ENCODE assay signal across 16 cellular contexts in the genomic region with DNA sequence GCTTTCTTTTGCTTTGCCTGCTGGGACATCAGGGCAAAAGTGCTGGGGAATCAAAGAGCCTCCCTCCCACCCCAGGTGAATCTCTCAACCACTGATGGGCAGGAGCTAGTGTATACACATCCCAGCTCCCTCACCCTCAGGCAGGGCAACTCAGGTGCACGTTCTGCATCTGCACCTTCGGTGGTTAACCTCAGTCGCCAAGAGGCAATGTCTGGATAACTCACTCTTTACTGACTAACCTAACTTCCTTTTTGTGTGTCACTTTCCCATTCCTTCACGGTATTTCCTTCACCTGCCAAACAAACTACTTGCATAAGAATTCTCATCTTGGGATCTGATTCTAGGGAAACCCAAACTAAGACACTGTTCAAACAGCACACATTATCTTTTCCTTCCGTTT. TPM values are rescaled to one million over a fixed set of nuclear protein-coding genes. Genes with fewer than 3 reads are reported as not detected.
DNase-seq lines count a peak whose midpoint lies in the region; ATAC-seq and TF ChIP-seq lines count a peak whose summit lies in the region.
"Had no signal": no experiment of that assay in that cellular context is flagged by ENCODE, and none has a peak within 500 bp of the region (broad histone marks: within the 10 kb centered on the region; RNA-seq: fewer than 3 reads in every experiment).

No MANE protein-coding gene starts in this region.

- intact Hi-C loops in esophagus muscularis mucosa (cut with DNase I), result no loop called here

- TF ChIP-seq CTCF in epithelial cell of esophagus (IDR thresholded peaks at IDR 0.05; ENCODE audit: insufficient read depth, low read depth, low read length, missing control alignments) (no peak), esophagus muscularis mucosa (IDR thresholded peaks at IDR 0.05) (no peak)

- H3K36me3 ChIP-seq in esophagus muscularis mucosa, result no peaks in the 10 kb centered on the region

- H3K27me3 Mint-ChIP-seq in stimulated activated naive CD8-positive, alpha-beta T cell treated with anti-CD3 and anti-CD28 coated beads, Interleukin-15, amount 100 ng/mL, for 72 hours, result peaks cover 64% of the 10 kb centered on the region

- H3K27me3 ChIP-seq in esophagus muscularis mucosa, result peaks cover 0 to 60% (median 3%) of the 10 kb centered on the region in 4 donors
- H3K27me3 ChIP-seq: BE2C had no signal

- no peaks in the 10 kb centered on the region for H3K9me3 ChIP-seq in esophagus muscularis mucosa
- H3K9me3 ChIP-seq: BE2C had no signal

- H3K27ac ChIP-seq in esophagus muscularis mucosa (replicated peaks in 1 of 4), result no peak overlapping the region
- H3K27ac ChIP-seq: C4-2B had no signal

- H3K4me3 Mint-ChIP-seq in stimulated activated naive CD8-positive, alpha-beta T cell treated with anti-CD3 and anti-CD28 coated beads, Interleukin-15, amount 100 ng/mL, for 72 hours, result no peak overlapping the region
- H3K4me3 Mint-ChIP-seq: CD4-positive, alpha-beta memory T cell; H9 had no signal

- peaks cover 9 to 22% (median 15%) of the 10 kb centered on the region in 4 donors for H3K4me1 ChIP-seq in esophagus muscularis mucosa

- ATAC-seq in stimulated activated naive CD8-positive, alpha-beta T cell treated with anti-CD3 and anti-CD28 coated beads, Interleukin-15, amount 100 ng/mL, for 72 hours, result no peak
- ATAC-seq in GM21423 (IDR thresholded peaks at IDR 0.05; ENCODE audit: unreplicated experiment) (no peak), GM21381 (IDR thresholded peaks at IDR 0.05; ENCODE audit: unreplicated experiment) (no peak)
- ATAC-seq: GM12878, HepG2 had no signal

- no peak overlapping the region for H3K4me3 ChIP-seq in Jurkat, Clone E6-1 (ENCODE audit: low read length)
- H3K4me3 ChIP-seq in epithelial cell of esophagus (ENCODE audit: low read length), result no peak overlapping the region
- no peak overlapping the region for H3K4me3 ChIP-seq in esophagus muscularis mucosa
- H3K4me3 ChIP-seq: GM12878 had no signal

- no peak overlapping the region for H3K27ac Mint-ChIP-seq in stimulated activated naive CD8-positive, alpha-beta T cell treated with anti-CD3 and anti-CD28 coated beads, Interleukin-15, amount 100 ng/mL, for 72 hours
- H3K27ac Mint-ChIP-seq: H9 had no signal

- no peak for TF ChIP-seq EP300 in esophagus muscularis mucosa (IDR thresholded peaks at IDR 0.05)

- DNase-seq in Jurkat, Clone E6-1 (ENCODE audit: low read depth, low spot score), result peak; percentile 23
- peak; percentile 71 for DNase-seq in epithelial cell of esophagus (ENCODE audit: low read depth)
- peak; percentile 58 for DNase-seq in kidney tubule cell (ENCODE audit: low spot score)
- DNase-seq in stimulated activated naive CD8-positive, alpha-beta T cell treated with anti-CD3 and anti-CD28 coated beads, Interleukin-15, amount 100 ng/mL, for 72 hours, result no peak
- DNase-seq in esophagus muscularis mucosa (ENCODE audit: extremely low spot score), result no peak
- DNase-seq: BE2C; CD4-positive, alpha-beta memory T cell; DMS79; GOT3; H9 had no signal

- 81% methylated on average over 5 of the region's 5 CpGs for WGBS in esophagus muscularis mucosa

- TF ChIP-seq POLR2A in esophagus muscularis mucosa (IDR thresholded peaks at IDR 0.05; ENCODE audit: low read depth), result no peak

- H3K9me3 Mint-ChIP-seq in stimulated activated naive CD8-positive, alpha-beta T cell treated with anti-CD3 and anti-CD28 coated beads, Interleukin-15, amount 100 ng/mL, for 72 hours, result no peaks in the 10 kb centered on the region

- H3K4me1 Mint-ChIP-seq in stimulated activated naive CD8-positive, alpha-beta T cell treated with anti-CD3 and anti-CD28 coated beads, Interleukin-15, amount 100 ng/mL, for 72 hours, result no peaks in the 10 kb centered on the region

RNA-seq across cellular contexts. Expression of gene CNTFR, which starts 26.3 kb away (rescaled TPM):
- polyA plus RNA-seq in Jurkat, Clone E6-1 (2012; ENCODE audit: insufficient read depth, insufficient read length), result 2.0 TPM
- 1 to 10 TPM; 1.2 to 3.8 (median 2.7) TPM for total RNA-seq in esophagus muscularis mucosa
- total RNA-seq: CD4-positive, alpha-beta memory T cell; GM12878; HepG2 had no signal
- polyA plus RNA-seq: AG04450; CD4-positive, alpha-beta memory T cell; GM12878; HepG2 had no signal

RNA-seq across cellular contexts. Expression of gene ENHO, which starts 40.5 kb away (rescaled TPM):
- polyA plus RNA-seq in Jurkat, Clone E6-1 (2012; ENCODE audit: insufficient read depth, insufficient read length), result 5.4 TPM
- 1 to 10 TPM in 2 of 4 donors, under 1 TPM in 1, not detected in 1; 0.50 to 2.0 (median 1.1) TPM for total RNA-seq in esophagus muscularis mucosa
- total RNA-seq: CD4-positive, alpha-beta memory T cell; GM12878 had no signal
- polyA plus RNA-seq: AG04450, GM12878 had no signal

RNA-seq across cellular contexts. Expression of gene RPP25L, which starts 48.6 kb away (rescaled TPM):
- polyA plus RNA-seq in Jurkat, Clone E6-1 (2012; ENCODE audit: insufficient read depth, insufficient read length), result 49.5 TPM
- total RNA-seq in esophagus muscularis mucosa, result 10 to 100 TPM; 11.6 to 26.7 (median 20.2) TPM

RNA-seq across cellular contexts. Expression of gene DCTN3, which starts 57.0 kb away (rescaled TPM):
- 143 TPM for polyA plus RNA-seq in Jurkat, Clone E6-1 (2012; ENCODE audit: insufficient read depth, insufficient read length)
- 100 to 1,000 TPM; 104 to 129 (median 113) TPM for total RNA-seq in esophagus muscularis mucosa

Comparison
In these comparisons a context has a peak if more than half of its experiments do, and no peak if none do; other contexts are left out.
1. DNase-seq: peak in Jurkat, Clone E6-1 (single experiment), epithelial cell of esophagus (single experiment) and kidney tubule cell (single experiment); none in stimulated activated naive CD8-positive, alpha-beta T cell treated with anti-CD3 and anti-CD28 coated beads, Interleukin-15, amount 100 ng/mL, for 72 hours (0 of 2) and esophagus muscularis mucosa (single experiment).